11 cellular contexts compared by ENCODE assay signal in the genomic region with DNA sequence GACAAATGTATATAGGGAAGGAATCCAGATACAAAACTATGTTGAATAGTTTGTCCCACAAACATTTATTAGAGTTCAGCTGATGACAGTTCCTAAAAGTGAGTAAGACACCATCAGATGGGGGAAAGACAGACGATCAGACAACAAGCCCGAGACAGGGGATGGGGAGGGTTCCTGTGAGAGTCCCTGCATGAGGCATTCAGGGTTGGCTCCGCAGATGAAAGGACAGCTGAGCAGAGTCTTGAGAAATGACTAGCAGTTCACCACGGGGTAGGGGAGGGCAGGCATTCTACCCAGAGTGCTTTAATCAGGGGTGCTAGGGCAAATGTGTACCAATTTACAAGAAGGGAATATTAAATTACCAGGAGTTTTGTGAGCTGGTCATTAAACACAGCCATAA. TPM values are rescaled to one million over a fixed set of nuclear protein-coding genes. Genes with fewer than 3 reads are reported as not detected.
DNase-seq lines count a peak whose midpoint lies in the region; ATAC-seq and TF ChIP-seq lines count a peak whose summit lies in the region.
"Had no signal": no experiment of that assay in that cellular context is flagged by ENCODE, and none has a peak within 500 bp of the region (broad histone marks: within the 10 kb centered on the region; RNA-seq: fewer than 3 reads in every experiment).

No MANE protein-coding gene starts in this region.

- H4K20me1 ChIP-seq in smooth muscle cell (ENCODE audit: low read depth) = no peaks in the 10 kb centered on the region

- no peak overlapping the region for H3K4me3 Mint-ChIP-seq in activated CD4-positive, alpha-beta memory T cell treated with anti-CD3 and anti-CD28 coated beads for 36 hours
- H3K4me3 Mint-ChIP-seq in activated CD4-positive, alpha-beta memory T cell treated with anti-CD3 and anti-CD28 coated beads, Interleukin-2, amount 10 ng/mL, durations not matched to agents 7 days and 5 days = no peak overlapping the region
- H3K4me3 Mint-ChIP-seq: activated naive CD8-positive, alpha-beta T cell had no signal

- 9% methylated on average over 4 of the region's 4 CpGs for WGBS in smooth muscle cell (ENCODE audit: low lambda C conversion rate)

- TF ChIP-seq CTCF in smooth muscle cell (IDR thresholded peaks at IDR 0.05; ENCODE audit: borderline replicate concordance, insufficient read depth, poor library complexity, severe bottlenecking) = no peak

- intact Hi-C loops in activated CD4-positive, alpha-beta memory T cell treated with anti-CD3 and anti-CD28 coated beads for 36 hours (cut with micrococcal nuclease) = no loop called here

- no peaks in the 10 kb centered on the region for H3K36me3 Mint-ChIP-seq in activated CD4-positive, alpha-beta memory T cell treated with anti-CD3 and anti-CD28 coated beads for 36 hours
- H3K36me3 Mint-ChIP-seq in activated CD4-positive, alpha-beta memory T cell treated with anti-CD3 and anti-CD28 coated beads, Interleukin-2, amount 10 ng/mL, durations not matched to agents 7 days and 5 days (ENCODE audit: low read depth) = peaks cover 2% of the 10 kb centered on the region

- ATAC-seq in stimulated activated naive CD8-positive, alpha-beta T cell treated with anti-CD3 and anti-CD28 coated beads, Interleukin-15, Interleukin-2, amounts not matched to agents 100 U/mL and 50 U/mL, for 24 hours = peak; percentile 98
- no peak for ATAC-seq in HG03095 (IDR thresholded peaks at IDR 0.05; ENCODE audit: unreplicated experiment)

- H3F3A ChIP-seq in smooth muscle cell (ENCODE audit: low read depth) = no peaks in the 10 kb centered on the region

- H3K9me3 Mint-ChIP-seq in activated CD4-positive, alpha-beta memory T cell treated with anti-CD3 and anti-CD28 coated beads for 36 hours = no peaks in the 10 kb centered on the region
- no peaks in the 10 kb centered on the region for H3K9me3 Mint-ChIP-seq in activated CD4-positive, alpha-beta memory T cell treated with anti-CD3 and anti-CD28 coated beads, Interleukin-2, amount 10 ng/mL, durations not matched to agents 7 days and 5 days

- H3K4me2 ChIP-seq in smooth muscle cell = peak overlapping the region; percentile 57

- peak; percentile 62 for DNase-seq in activated CD4-positive, alpha-beta memory T cell treated with anti-CD3 and anti-CD28 coated beads for 36 hours
- no peak for DNase-seq in activated CD4-positive, alpha-beta memory T cell treated with anti-CD3 and anti-CD28 coated beads, Interleukin-2, amount 10 ng/mL, durations not matched to agents 7 days and 5 days
- DNase-seq in activated effector memory CD4-positive, alpha-beta T cell treated with Interleukin-2 at 50 U/mL for 16 hours = peak; percentile 4
- no peak for DNase-seq in smooth muscle cell (lab: John Stamatoyannopoulos, UW; ENCODE audit: unreplicated experiment)
- DNase-seq in stimulated activated naive CD8-positive, alpha-beta T cell treated with anti-CD3 and anti-CD28 coated beads, Interleukin-15, Interleukin-2, amounts not matched to agents 100 U/mL and 50 U/mL, for 24 hours = peak; percentile 42
- no peak for DNase-seq in SKM-1 treated with dmso at 0.1 percent for 144 hours (lab: John Stamatoyannopoulos, UW; ENCODE audit: unreplicated experiment)
- no peak for DNase-seq in RPMI8226
- DNase-seq: NCI-H1105 treated with DMSO at 0.1 percent for 48 hours, occipital lobe had no signal

- H3K4me1 Mint-ChIP-seq in activated CD4-positive, alpha-beta memory T cell treated with anti-CD3 and anti-CD28 coated beads for 36 hours (ENCODE audit: low read depth) = peaks cover 22% of the 10 kb centered on the region
- peaks cover 21% of the 10 kb centered on the region for H3K4me1 Mint-ChIP-seq in activated CD4-positive, alpha-beta memory T cell treated with anti-CD3 and anti-CD28 coated beads, Interleukin-2, amount 10 ng/mL, durations not matched to agents 7 days and 5 days

- no peaks in the 10 kb centered on the region for H3K9me3 ChIP-seq in smooth muscle cell (replicated peaks; ENCODE audit: low read depth)

- no peaks in the 10 kb centered on the region for H3K36me3 ChIP-seq in smooth muscle cell (ENCODE audit: low read depth)

- H3K27me3 ChIP-seq in smooth muscle cell (ENCODE audit: low read depth) = no peaks in the 10 kb centered on the region

- CTCF ChIA-PET in activated CD4-positive, alpha-beta memory T cell treated with anti-CD3 and anti-CD28 coated beads for 36 hours (lab: Charles Lee) = interaction anchor here (0.9 kb wide), 1 partner anchor 133 kb away, joined by 4 read pairs; no protein-coding TSS in a partner anchor
- CTCF ChIA-PET in activated CD4-positive, alpha-beta memory T cell treated with anti-CD3 and anti-CD28 coated beads, Interleukin-2, amount 10 ng/mL, durations not matched to agents 7 days and 5 days (lab: Charles Lee) = no interaction called here

- no peaks in the 10 kb centered on the region for H3K4me1 ChIP-seq in smooth muscle cell (ENCODE audit: low read depth)

- H3K9ac ChIP-seq in smooth muscle cell (ENCODE audit: low read depth) = no peak overlapping the region

- H3K79me2 ChIP-seq in smooth muscle cell (ENCODE audit: low read depth) = no peaks in the 10 kb centered on the region

- H3K4me3 ChIP-seq in smooth muscle cell = no peak overlapping the region

- H3K27me3 Mint-ChIP-seq in activated CD4-positive, alpha-beta memory T cell treated with anti-CD3 and anti-CD28 coated beads for 36 hours = peaks cover 2% of the 10 kb centered on the region
- peaks cover 39% of the 10 kb centered on the region for H3K27me3 Mint-ChIP-seq in activated CD4-positive, alpha-beta memory T cell treated with anti-CD3 and anti-CD28 coated beads, Interleukin-2, amount 10 ng/mL, durations not matched to agents 7 days and 5 days
- H3K27me3 Mint-ChIP-seq: activated naive CD8-positive, alpha-beta T cell had no signal

- POLR2A ChIA-PET in activated CD4-positive, alpha-beta memory T cell treated with anti-CD3 and anti-CD28 coated beads for 36 hours (lab: Charles Lee) = no interaction called here
- POLR2A ChIA-PET in activated CD4-positive, alpha-beta memory T cell treated with anti-CD3 and anti-CD28 coated beads, Interleukin-2, amount 10 ng/mL, durations not matched to agents 7 days and 5 days (lab: Charles Lee) = no interaction called here

- H3K27ac Mint-ChIP-seq in activated CD4-positive, alpha-beta memory T cell treated with anti-CD3 and anti-CD28 coated beads for 36 hours = no peak overlapping the region
- no peak overlapping the region for H3K27ac Mint-ChIP-seq in activated CD4-positive, alpha-beta memory T cell treated with anti-CD3 and anti-CD28 coated beads, Interleukin-2, amount 10 ng/mL, durations not matched to agents 7 days and 5 days

- H3K27ac ChIP-seq in smooth muscle cell (ENCODE audit: low read depth) = no peak overlapping the region

- no peak overlapping the region for H2AFZ ChIP-seq in smooth muscle cell (ENCODE audit: low read depth)

RNA-seq across cellular contexts. Expression of gene TNFSF15, which starts 28.0 kb away (rescaled TPM):
- under 1 TPM; 0.12 to 0.14 TPM for total RNA-seq in activated CD4-positive, alpha-beta memory T cell treated with anti-CD3 and anti-CD28 coated beads for 36 hours
- total RNA-seq in activated CD4-positive, alpha-beta memory T cell treated with anti-CD3 and anti-CD28 coated beads, Interleukin-2, amount 10 ng/mL, durations not matched to agents 7 days and 5 days = under 1 TPM; 0.03 TPM
- 4.1 and 5.5 TPM in 2 replicates for total RNA-seq in smooth muscle cell
- polyA plus RNA-seq in smooth muscle cell = 2.3 and 2.9 TPM in 2 replicates

Comparison
In these comparisons a context has a peak if more than half of its experiments do, and no peak if none do; other contexts are left out.
1. DNase-seq: peak in activated CD4-positive, alpha-beta memory T cell treated with anti-CD3 and anti-CD28 coated beads for 36 hours (single experiment), activated effector memory CD4-positive, alpha-beta T cell treated with Interleukin-2 at 50 U/mL for 16 hours (single experiment) and stimulated activated naive CD8-positive, alpha-beta T cell treated with anti-CD3 and anti-CD28 coated beads, Interleukin-15, Interleukin-2, amounts not matched to agents 100 U/mL and 50 U/mL, for 24 hours (single experiment); none in activated CD4-positive, alpha-beta memory T cell treated with anti-CD3 and anti-CD28 coated beads, Interleukin-2, amount 10 ng/mL, durations not matched to agents 7 days and 5 days (single experiment), smooth muscle cell (single experiment), SKM-1 treated with dmso at 0.1 percent for 144 hours (single experiment) and RPMI8226 (single experiment).